9 cellular contexts compared by ENCODE assay signal in genomic region chr6:85482206-85483040, GRCh38. TPM values are rescaled to one million over a fixed set of nuclear protein-coding genes. Genes with fewer than 3 reads are reported as not detected.
DNase-seq lines count a peak whose midpoint lies in the region; ATAC-seq lines count a peak whose summit lies in the region.
"Had no signal": no experiment of that assay in that cellular context is flagged by ENCODE, and none has a peak within 500 bp of the region (broad histone marks: within the 10 kb centered on the region; RNA-seq: fewer than 3 reads in every experiment).

No MANE protein-coding gene starts in this region.

- H4K20me1 ChIP-seq in BLaER1 treated with 17β-estradiol and CSF1 and Interleukin-3, amounts not matched to agents 10 nM and 100 nM, result no peaks in the 10 kb centered on the region

- no peak overlapping the region for H3K9ac ChIP-seq in BLaER1 treated with 17β-estradiol and CSF1 and Interleukin-3, amounts not matched to agents 10 nM and 100 nM

- WGBS in adipose tissue, 3 donors, result 60 to 78% (median 66%) methylated on average over 9 of the region's 9 CpGs

- no peaks in the 10 kb centered on the region for H3K9me3 ChIP-seq in BLaER1 treated with 17β-estradiol and CSF1 and Interleukin-3, amounts not matched to agents 10 nM and 100 nM (replicated peaks in 1 of 11)

- no peaks in the 10 kb centered on the region; a peak in 1 of 22 replicates for H3K36me3 ChIP-seq in BLaER1 treated with 17β-estradiol and CSF1 and Interleukin-3, amounts not matched to agents 10 nM and 100 nM

- ATAC-seq in HG02642 (IDR thresholded peaks at IDR 0.05; ENCODE audit: poor library complexity, unreplicated experiment) (peak; percentile 12), GM19023 (IDR thresholded peaks at IDR 0.05; ENCODE audit: unreplicated experiment) (no peak), GM21529 (IDR thresholded peaks at IDR 0.05; ENCODE audit: unreplicated experiment) (no peak)

- no peak overlapping the region for H3K4me3 ChIP-seq in BLaER1 treated with 17β-estradiol and CSF1 and Interleukin-3, amounts not matched to agents 10 nM and 100 nM

- DNase-seq in myocyte (ENCODE audit: low read depth) (peak; percentile 31), NCI-H748 (lab: John Stamatoyannopoulos, UW; ENCODE audit: unreplicated experiment) (no peak), T-helper 9 cell (no peak)
- DNase-seq: SIG-M5 had no signal

- no peaks in the 10 kb centered on the region for H3K27me3 ChIP-seq in BLaER1 treated with 17β-estradiol and CSF1 and Interleukin-3, amounts not matched to agents 10 nM and 100 nM

- peak overlapping the region in 6 of 11 experiments; percentile 16 to 50 (median 28); a peak in 5 of 22 replicates for H3K27ac ChIP-seq in BLaER1 treated with 17β-estradiol and CSF1 and Interleukin-3, amounts not matched to agents 10 nM and 100 nM
- peak overlapping the region; percentile 62 for H3K27ac ChIP-seq in adipose tissue (ENCODE audit: low read depth, low read length)

- peaks cover 7 to 16% (median 13%) of the 10 kb centered on the region in 10 experiments for H3K4me1 ChIP-seq in BLaER1 treated with 17β-estradiol and CSF1 and Interleukin-3, amounts not matched to agents 10 nM and 100 nM

- peak overlapping the region; percentile 14 to 59 (median 51); a peak in 20 of 22 replicates for H3K4me2 ChIP-seq in BLaER1 treated with 17β-estradiol and CSF1 and Interleukin-3, amounts not matched to agents 10 nM and 100 nM

RNA-seq across cellular contexts. Expression of gene NT5E, which starts 32.5 kb away (rescaled TPM):
- 10 to 100 TPM in 2 of 3 donors, under 1 TPM in 1; 0.99 to 13.2 (median 11.0) TPM for polyA plus RNA-seq in adipose tissue
- total RNA-seq in myocyte, result 29.4 and 42.7 TPM in 2 replicates
- 37.9 TPM for polyA plus RNA-seq in myocyte (2012)
